8 cellular contexts compared by ENCODE assay signal in genomic region chr7:135662123-135662372, GRCh38. TPM values are rescaled to one million over a fixed set of nuclear protein-coding genes. Genes with fewer than 3 reads are reported as not detected.
DNase-seq lines count a peak whose midpoint lies in the region; ATAC-seq and TF ChIP-seq lines count a peak whose summit lies in the region.

No MANE protein-coding gene starts in this region.

- H3K79me2 ChIP-seq in GM23248 (ENCODE audit: insufficient read depth) = peaks cover 38% of the 10 kb centered on the region

- peaks cover 28% of the 10 kb centered on the region for H3F3A ChIP-seq in GM23248 (ENCODE audit: insufficient read depth)

- H3K36me3 Mint-ChIP-seq in T-helper 17 cell (ENCODE audit: low read depth) = peaks cover 7% of the 10 kb centered on the region
- H3K36me3 Mint-ChIP-seq in glutamatergic neuron (ENCODE audit: unreplicated experiment) = peaks cover 4% of the 10 kb centered on the region
- H3K36me3 Mint-ChIP-seq in stimulated activated effector memory CD8-positive, alpha-beta T cell treated with anti-CD3 and anti-CD28 coated beads, Interleukin-12 subunit alpha, Interleukin-12 subunit beta, amount 100 ng/mL, for 72 hours = peaks cover 18% of the 10 kb centered on the region

- no peak for ATAC-seq in T-helper 17 cell
- ATAC-seq in stimulated activated effector memory CD8-positive, alpha-beta T cell treated with anti-CD3 and anti-CD28 coated beads, Interleukin-12 subunit alpha, Interleukin-12 subunit beta, amount 100 ng/mL, for 72 hours = peak; percentile 2
- ATAC-seq in GM19463 (IDR thresholded peaks at IDR 0.05; ENCODE audit: unreplicated experiment) = no peak

- H3K4me1 Mint-ChIP-seq in T-helper 17 cell (peaks cover 17% of the 10 kb centered on the region), glutamatergic neuron (ENCODE audit: low read depth, unreplicated experiment) (peaks cover 3% of the 10 kb centered on the region)
- H3K4me1 Mint-ChIP-seq in stimulated activated effector memory CD8-positive, alpha-beta T cell treated with anti-CD3 and anti-CD28 coated beads, Interleukin-12 subunit alpha, Interleukin-12 subunit beta, amount 100 ng/mL, for 72 hours = peaks cover 39% of the 10 kb centered on the region

- peak overlapping the region; percentile 99 for H3K4me3 ChIP-seq in GM23248

- no peaks in the 10 kb centered on the region for H4K20me1 ChIP-seq in GM23248 (ENCODE audit: insufficient read depth)

- H3K9ac ChIP-seq in GM23248 = peak overlapping the region; percentile 100

- H2AFZ ChIP-seq in GM23248 = peak overlapping the region; percentile 97

- WGBS in GM23248 (ENCODE audit: low coverage in 1 of 2, low lambda C conversion rate in 2 of 2, missing lambda C conversion rate in 2 of 2), 2 experiments = 14 to 18% methylated on average over 12 to 17 of the region's 17 CpGs

- in situ Hi-C loops in GM23248 (cut with MboI) = no loop called here

- DNase-seq in GM23248 = no peak
- no peak for DNase-seq in T-helper 17 cell
- DNase-seq in glutamatergic neuron = no peak
- no peak for DNase-seq in stimulated activated effector memory CD8-positive, alpha-beta T cell treated with anti-CD3 and anti-CD28 coated beads, Interleukin-12 subunit alpha, Interleukin-12 subunit beta, amount 100 ng/mL, for 72 hours (ENCODE audit: low spot score in 2 of 2)
- no peak for DNase-seq in NCI-H1436 treated with DMSO at 0.1 percent for 48 hours (lab: John Stamatoyannopoulos, UW)
- no peak for DNase-seq in NK-92 (lab: John Stamatoyannopoulos, UW; ENCODE audit: unreplicated experiment)
- DNase-seq in ureter (ENCODE audit: low spot score) = no peak

- no peaks in the 10 kb centered on the region for H3K9me2 ChIP-seq in GM23248 (ENCODE audit: insufficient read depth)

- H3K27ac Mint-ChIP-seq in T-helper 17 cell (peak overlapping the region; percentile 68), glutamatergic neuron (ENCODE audit: unreplicated experiment) (peak overlapping the region; percentile 83)
- H3K27ac Mint-ChIP-seq in stimulated activated effector memory CD8-positive, alpha-beta T cell treated with anti-CD3 and anti-CD28 coated beads, Interleukin-12 subunit alpha, Interleukin-12 subunit beta, amount 100 ng/mL, for 72 hours = peak overlapping the region; percentile 96

- H3K4me1 ChIP-seq in GM23248 (ENCODE audit: insufficient read depth) = peaks cover 29% of the 10 kb centered on the region

- TF ChIP-seq CTCF in glutamatergic neuron (IDR thresholded peaks at IDR 0.05; ENCODE audit: partially characterized antibody, unreplicated experiment) = no peak

- no peaks in the 10 kb centered on the region for H3K9me3 ChIP-seq in GM23248 (ENCODE audit: low read depth)
- H3K9me3 ChIP-seq in T-helper 17 cell (ENCODE audit: control insufficient read depth, low read length, poor library complexity, severe bottlenecking) = no peaks in the 10 kb centered on the region

- H3K4me3 Mint-ChIP-seq in T-helper 17 cell (peak overlapping the region; percentile 94), glutamatergic neuron (ENCODE audit: unreplicated experiment) (peak overlapping the region; percentile 81)
- H3K4me3 Mint-ChIP-seq in stimulated activated effector memory CD8-positive, alpha-beta T cell treated with anti-CD3 and anti-CD28 coated beads, Interleukin-12 subunit alpha, Interleukin-12 subunit beta, amount 100 ng/mL, for 72 hours = peak overlapping the region; percentile 95

- peak overlapping the region; percentile 67 for H3K4me2 ChIP-seq in GM23248 (ENCODE audit: unreplicated experiment)

- no peaks in the 10 kb centered on the region for H3K27me3 ChIP-seq in GM23248 (replicated peaks; ENCODE audit: insufficient read depth)

- peaks cover 9% of the 10 kb centered on the region for H3K9me3 Mint-ChIP-seq in glutamatergic neuron (ENCODE audit: unreplicated experiment)
- H3K9me3 Mint-ChIP-seq in stimulated activated effector memory CD8-positive, alpha-beta T cell treated with anti-CD3 and anti-CD28 coated beads, Interleukin-12 subunit alpha, Interleukin-12 subunit beta, amount 100 ng/mL, for 72 hours = no peaks in the 10 kb centered on the region

- H3K36me3 ChIP-seq in GM23248 (ENCODE audit: low read depth) = no peaks in the 10 kb centered on the region

- H3K27me3 Mint-ChIP-seq in T-helper 17 cell (no peaks in the 10 kb centered on the region), glutamatergic neuron (ENCODE audit: unreplicated experiment) (peaks cover 8% of the 10 kb centered on the region)

- peak overlapping the region; percentile 100; the same call in 1 of the 2 replicates for H3K27ac ChIP-seq in GM23248

RNA-seq across cellular contexts. Expression of gene STMP1, which starts 0.3 kb away (rescaled TPM):
- total RNA-seq in GM23248 (2014; rRNA removed; shearing (Covaris generic)) = 11.3 and 16.9 TPM in 2 replicates
- 93.2 and 97.0 TPM in 2 replicates for polyA plus RNA-seq in GM23248 (2016; fragmentation: Nextera tagmentation; extraction: Ambion mirVana)
- 10 to 100 TPM; 15.7 to 20.7 TPM for total RNA-seq in T-helper 17 cell
- 54.6 TPM for total RNA-seq in glutamatergic neuron (ENCODE audit: unreplicated experiment)
- 32.9 TPM for total RNA-seq in ureter
